In the genomic region with DNA sequence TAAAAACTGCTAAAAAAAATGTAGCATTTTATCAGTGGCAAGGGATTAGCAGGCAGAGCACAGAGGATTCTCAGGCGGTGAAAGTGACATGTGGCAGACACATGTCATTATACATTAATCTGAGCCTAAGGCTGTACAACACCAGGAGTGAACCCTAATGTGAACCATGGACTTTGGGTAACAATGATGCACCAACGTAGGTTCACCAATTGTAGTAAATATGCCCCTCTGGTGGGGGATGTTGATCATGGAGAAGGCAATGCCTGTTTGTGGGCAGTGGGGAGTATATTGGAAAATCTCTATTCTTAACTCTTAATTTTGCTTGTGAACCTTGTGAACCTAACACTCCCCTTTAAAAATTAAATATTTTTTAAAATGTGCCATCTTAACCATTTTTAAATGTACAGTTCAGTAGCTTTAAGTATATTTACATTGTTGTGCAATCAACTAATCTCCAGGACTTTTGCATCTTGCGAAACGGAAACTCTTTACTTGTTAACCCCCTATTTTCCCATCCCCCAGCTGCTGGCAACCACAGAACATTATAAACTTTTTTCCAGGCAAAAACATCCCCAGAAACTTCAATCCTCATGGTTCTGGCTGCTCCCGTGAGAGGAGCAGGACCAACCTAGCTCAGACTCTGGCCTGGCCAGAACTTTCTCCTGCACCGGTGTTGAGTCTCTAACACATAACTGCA, we compare ENCODE assay signal across 24 cellular contexts. TPM values are rescaled to one million over a fixed set of nuclear protein-coding genes. Genes with fewer than 3 reads are reported as not detected.
DNase-seq lines count a peak whose midpoint lies in the region; ATAC-seq and TF ChIP-seq lines count a peak whose summit lies in the region.
"Had no signal": no experiment of that assay in that cellular context is flagged by ENCODE, and none has a peak within 500 bp of the region (broad histone marks: within the 10 kb centered on the region; RNA-seq: fewer than 3 reads in every experiment).

No MANE protein-coding gene starts in this region.

- no peaks in the 10 kb centered on the region for H3K27me3 Mint-ChIP-seq in MCF 10A (ENCODE audit: insufficient read depth, unreplicated experiment)
- H3K27me3 Mint-ChIP-seq: activated naive CD8-positive, alpha-beta T cell treated with anti-CD3 and anti-CD28 coated beads, Interleukin-2, amount 10 ng/mL, durations not matched to agents 7 days and 5 days had no signal

- H3K4me1 ChIP-seq in breast epithelium (no peaks in the 10 kb centered on the region), RWPE2 (ENCODE audit: insufficient read depth, poor library complexity, severe bottlenecking) (peaks cover 13% of the 10 kb centered on the region)
- H3K4me1 ChIP-seq: foreskin keratinocyte had no signal

- CTCF ChIA-PET in MCF 10A (lab: Yijun Ruan, JAX), result interaction anchor here (0.6 to 4.3 kb wide), 10 partner anchors 12 to 584 kb away, joined by 3 to 26 read pairs (median 4); no protein-coding TSS in a partner anchor

- no peak overlapping the region for H3K4me3 Mint-ChIP-seq in MCF 10A (ENCODE audit: unreplicated experiment)
- H3K4me3 Mint-ChIP-seq: activated naive CD8-positive, alpha-beta T cell treated with anti-CD3 and anti-CD28 coated beads, Interleukin-2, amount 10 ng/mL, durations not matched to agents 7 days and 5 days; activated T-helper 1 cell treated with anti-CD3 and anti-CD28 coated beads, Interleukin-12 subunit alpha, Interleukin-12 subunit beta, Interleukin-2, Interleukin-4 antibody, amounts not matched to agents 30 ng/mL and 10 ng/mL and 1 ng/mL, durations not matched to agents 14 hours and 24 hours and 36 hours; nephron progenitor cell had no signal

- no peaks in the 10 kb centered on the region for H3K36me3 Mint-ChIP-seq in MCF 10A (ENCODE audit: insufficient read depth, unreplicated experiment)
- H3K36me3 Mint-ChIP-seq: activated naive CD8-positive, alpha-beta T cell treated with anti-CD3 and anti-CD28 coated beads, Interleukin-2, amount 10 ng/mL, durations not matched to agents 7 days and 5 days had no signal

- H3K9me3 ChIP-seq in breast epithelium (no peaks in the 10 kb centered on the region), RWPE2 (ENCODE audit: severe bottlenecking) (no peaks in the 10 kb centered on the region)
- H3K9me3 ChIP-seq: stomach, upper lobe of right lung had no signal

- H3K27ac Mint-ChIP-seq in MCF 10A (ENCODE audit: low read depth, unreplicated experiment), result peak overlapping the region; percentile 32
- H3K27ac Mint-ChIP-seq: activated naive CD8-positive, alpha-beta T cell treated with anti-CD3 and anti-CD28 coated beads, Interleukin-2, amount 10 ng/mL, durations not matched to agents 7 days and 5 days; activated T-helper 1 cell treated with anti-CD3 and anti-CD28 coated beads, Interleukin-12 subunit alpha, Interleukin-12 subunit beta, Interleukin-2, Interleukin-4 antibody, amounts not matched to agents 30 ng/mL and 10 ng/mL and 1 ng/mL, durations not matched to agents 14 hours and 24 hours and 36 hours; nephron progenitor cell had no signal

- H3K4me1 Mint-ChIP-seq in MCF 10A (ENCODE audit: insufficient read depth, unreplicated experiment), result peaks cover 16% of the 10 kb centered on the region

- H3K27ac ChIP-seq in breast epithelium, result no peak overlapping the region
- H3K27ac ChIP-seq in RWPE2 (ENCODE audit: poor library complexity, severe bottlenecking), result no peak overlapping the region
- H3K27ac ChIP-seq: brain microvascular endothelial cell, C4-2B, foreskin keratinocyte, stomach, upper lobe of right lung had no signal

- TF ChIP-seq POLR2A in breast epithelium (IDR thresholded peaks at IDR 0.05), result no peak

- DNase-seq in MCF 10A (ENCODE audit: unreplicated experiment) (peak; percentile 82), breast epithelium (ENCODE audit: low spot score in 2 of 2) (no peak), RWPE2 (ENCODE audit: low spot score) (no peak), foreskin fibroblast (peak; percentile 31 to 56), pons (ENCODE audit: low spot score) (no peak)
- no peak for DNase-seq in activated effector memory CD4-positive, alpha-beta T cell treated with anti-CD3 and anti-CD28 coated beads, Interleukin-2, amount 50 U/mL, for 16 hours
- DNase-seq: activated CD4-positive, alpha-beta T cell treated with anti-CD3 and anti-CD28 coated beads for 4 hours; activated naive CD8-positive, alpha-beta T cell treated with anti-CD3 and anti-CD28 coated beads, Interleukin-2, amount 10 ng/mL, durations not matched to agents 7 days and 5 days; brain microvascular endothelial cell; DMS153; foreskin keratinocyte; KG1; mesendoderm; NCI-H1417; NCI-H748 treated with DMSO at 0.1 percent for 48 hours; nephron progenitor cell; posterior cingulate gyrus; stimulated activated CD4-positive, alpha-beta T cell treated with anti-CD3 and anti-CD28 coated beads, Interleukin-4, amount 100 ng/mL, for 1 hour; stomach; upper lobe of right lung had no signal

- no peak for TF ChIP-seq CTCF in MCF 10A (IDR thresholded peaks at IDR 0.05; ENCODE audit: unreplicated experiment)
- no peak for TF ChIP-seq CTCF in breast epithelium (IDR thresholded peaks at IDR 0.05)
- TF ChIP-seq CTCF in RWPE2 (IDR thresholded peaks at IDR 0.05; ENCODE audit: poor library complexity, severe bottlenecking), result no peak
- TF ChIP-seq CTCF in foreskin fibroblast (IDR thresholded peaks at IDR 0.05; ENCODE audit: low read depth, low read length), result no peak

- no peaks in the 10 kb centered on the region for H3K27me3 ChIP-seq in breast epithelium
- no peaks in the 10 kb centered on the region for H3K27me3 ChIP-seq in RWPE2 (ENCODE audit: insufficient read depth, poor library complexity, severe bottlenecking)
- H3K27me3 ChIP-seq: brain microvascular endothelial cell, foreskin keratinocyte, stomach, upper lobe of right lung had no signal

- POLR2A ChIA-PET in MCF 10A (lab: Yijun Ruan, JAX), result interaction anchor here (0.6 to 1.8 kb wide), 11 partner anchors 10 to 1657 kb away, joined by 3 to 14 read pairs (median 3); a partner anchor contains a TSS

- no peak overlapping the region for H3K4me3 ChIP-seq in breast epithelium
- H3K4me3 ChIP-seq in RWPE2 (ENCODE audit: severe bottlenecking), result no peak overlapping the region
- no peak overlapping the region for H3K4me3 ChIP-seq in foreskin fibroblast (ENCODE audit: low read depth in 1 of 2, low read length in 2 of 2)
- H3K4me3 ChIP-seq: stomach, upper lobe of right lung had no signal

- no peaks in the 10 kb centered on the region for H3K36me3 ChIP-seq in breast epithelium
- H3K36me3 ChIP-seq in RWPE2 (ENCODE audit: low read depth), result no peaks in the 10 kb centered on the region
- H3K36me3 ChIP-seq: brain microvascular endothelial cell, stomach, upper lobe of right lung had no signal

- intact Hi-C loops in MCF 10A (cut with micrococcal nuclease), result no loop called here
- intact Hi-C loops in breast epithelium (cut with DNase I; ENCODE audit: low total_unique reads), result no loop called here

- no TSS peak for BruUV-seq in MCF 10A (replicated peaks; lab: Mats Ljungman, UMichigan)

- H3K9me3 Mint-ChIP-seq in MCF 10A (ENCODE audit: unreplicated experiment), result no peaks in the 10 kb centered on the region
- H3K9me3 Mint-ChIP-seq: activated naive CD8-positive, alpha-beta T cell treated with anti-CD3 and anti-CD28 coated beads, Interleukin-2, amount 10 ng/mL, durations not matched to agents 7 days and 5 days; activated T-helper 1 cell treated with anti-CD3 and anti-CD28 coated beads, Interleukin-12 subunit alpha, Interleukin-12 subunit beta, Interleukin-2, Interleukin-4 antibody, amounts not matched to agents 30 ng/mL and 10 ng/mL and 1 ng/mL, durations not matched to agents 14 hours and 24 hours and 36 hours; nephron progenitor cell had no signal

- peak; percentile 44; the same call in 1 of the 3 replicates for ATAC-seq in RWPE2 (ENCODE audit: low read depth)
- ATAC-seq in GM19452 (IDR thresholded peaks at IDR 0.05; ENCODE audit: unreplicated experiment), result no peak
- ATAC-seq in HG03039 (IDR thresholded peaks at IDR 0.05; ENCODE audit: unreplicated experiment), result no peak
- ATAC-seq: foreskin keratinocyte, upper lobe of right lung had no signal

RNA-seq across cellular contexts. Expression of a gene that starts 29.9 kb away (rescaled TPM):
- total RNA-seq in MCF 10A (2022), result 1.1 and 1.5 TPM in 2 replicates
- 1 to 10 TPM; 3.9 to 5.3 (median 4.4) TPM for total RNA-seq in breast epithelium

RNA-seq across cellular contexts. Expression of a gene that starts 51.4 kb away (rescaled TPM):
- total RNA-seq in MCF 10A (2022) (21.2 and 26.1 TPM in 2 replicates), breast epithelium (100 to 1,000 TPM in 1 of 3 donors, 10 to 100 TPM in 2; 76.0 to 192 (median 80.5) TPM)

Comparison
In these comparisons a context has a peak if more than half of its experiments do, and no peak if none do; other contexts are left out.
1. DNase-seq: peak in MCF 10A (single experiment) and foreskin fibroblast (2 of 2); none in breast epithelium (0 of 2), RWPE2 (single experiment), pons (single experiment) and activated effector memory CD4-positive, alpha-beta T cell treated with anti-CD3 and anti-CD28 coated beads, Interleukin-2, amount 50 U/mL, for 16 hours (single experiment).